Comparison of ENCODE assay signal across 1 cellular context in the genomic region with DNA sequence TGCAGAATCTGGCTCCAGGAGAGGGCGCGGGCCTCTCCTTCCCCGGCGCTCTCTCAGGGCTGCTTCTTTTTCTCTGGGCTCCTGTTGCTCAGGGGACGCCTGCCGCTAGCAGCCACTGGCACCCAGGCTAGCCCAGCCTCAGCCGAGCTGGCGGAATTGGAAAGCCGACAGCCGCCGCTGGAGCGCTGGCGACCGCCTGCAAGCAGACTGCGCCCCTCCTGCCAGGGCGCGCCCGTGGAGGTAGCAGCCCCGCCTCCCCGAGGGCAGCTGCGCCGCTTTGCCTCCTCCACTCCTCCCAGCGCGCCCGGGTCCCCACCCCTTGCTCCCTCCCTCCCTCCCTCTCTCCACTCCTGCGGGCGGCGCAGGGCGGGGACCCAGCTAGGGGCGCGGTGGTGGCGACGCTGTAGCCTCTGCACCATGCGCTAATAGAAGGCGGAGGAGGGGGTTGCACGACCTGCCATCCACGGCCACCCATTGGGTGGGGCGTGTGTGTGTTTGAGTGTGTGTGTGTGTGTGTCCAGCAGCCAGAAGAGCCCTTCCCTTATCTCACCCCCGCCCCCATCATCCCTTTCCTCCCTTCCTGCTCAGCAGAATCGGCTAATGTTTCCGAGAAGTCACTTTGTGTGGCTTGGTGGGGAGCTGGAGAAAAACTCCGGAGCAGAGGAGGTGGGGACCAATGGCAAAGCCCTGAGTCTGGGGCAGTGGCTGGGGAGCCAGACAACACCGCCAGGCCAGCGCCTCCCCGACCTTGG.
TF ChIP-seq lines count a peak whose summit lies in the region.

TSS of gene SCN9A (minus strand) at position 209 of the 752 bp plus-strand sequence. CDS start 64,188 bp downstream, outside the sequence.

TF ChIP-seq in K562, 482 proteins besides CTCF, POLR2A, EP300 and RAD21 (continued from another document and continues in another):
- TF ChIP-seq, protein P1, sequence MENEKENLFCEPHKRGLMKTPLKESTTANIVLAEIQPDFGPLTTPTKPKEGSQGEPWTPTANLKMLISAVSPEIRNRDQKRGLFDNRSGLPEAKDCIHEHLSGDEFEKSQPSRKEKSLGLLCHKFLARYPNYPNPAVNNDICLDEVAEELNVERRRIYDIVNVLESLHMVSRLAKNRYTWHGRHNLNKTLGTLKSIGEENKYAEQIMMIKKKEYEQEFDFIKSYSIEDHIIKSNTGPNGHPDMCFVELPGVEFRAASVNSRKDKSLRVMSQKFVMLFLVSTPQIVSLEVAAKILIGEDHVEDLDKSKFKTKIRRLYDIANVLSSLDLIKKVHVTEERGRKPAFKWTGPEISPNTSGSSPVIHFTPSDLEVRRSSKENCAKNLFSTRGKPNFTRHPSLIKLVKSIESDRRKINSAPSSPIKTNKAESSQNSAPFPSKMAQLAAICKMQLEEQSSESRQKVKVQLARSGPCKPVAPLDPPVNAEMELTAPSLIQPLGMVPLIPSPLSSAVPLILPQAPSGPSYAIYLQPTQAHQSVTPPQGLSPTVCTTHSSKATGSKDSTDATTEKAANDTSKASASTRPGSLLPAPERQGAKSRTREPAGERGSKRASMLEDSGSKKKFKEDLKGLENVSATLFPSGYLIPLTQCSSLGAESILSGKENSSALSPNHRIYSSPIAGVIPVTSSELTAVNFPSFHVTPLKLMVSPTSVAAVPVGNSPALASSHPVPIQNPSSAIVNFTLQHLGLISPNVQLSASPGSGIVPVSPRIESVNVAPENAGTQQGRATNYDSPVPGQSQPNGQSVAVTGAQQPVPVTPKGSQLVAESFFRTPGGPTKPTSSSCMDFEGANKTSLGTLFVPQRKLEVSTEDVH (IDR thresholded peaks at IDR 0.05; ENCODE audit: low read depth, partially characterized antibody) = peak; percentile 66
- peak; percentile 86 for TF ChIP-seq ZKSCAN3 (CRISPR knock-in tag; IDR thresholded peaks at IDR 0.05)
- TF ChIP-seq, protein P2, sequence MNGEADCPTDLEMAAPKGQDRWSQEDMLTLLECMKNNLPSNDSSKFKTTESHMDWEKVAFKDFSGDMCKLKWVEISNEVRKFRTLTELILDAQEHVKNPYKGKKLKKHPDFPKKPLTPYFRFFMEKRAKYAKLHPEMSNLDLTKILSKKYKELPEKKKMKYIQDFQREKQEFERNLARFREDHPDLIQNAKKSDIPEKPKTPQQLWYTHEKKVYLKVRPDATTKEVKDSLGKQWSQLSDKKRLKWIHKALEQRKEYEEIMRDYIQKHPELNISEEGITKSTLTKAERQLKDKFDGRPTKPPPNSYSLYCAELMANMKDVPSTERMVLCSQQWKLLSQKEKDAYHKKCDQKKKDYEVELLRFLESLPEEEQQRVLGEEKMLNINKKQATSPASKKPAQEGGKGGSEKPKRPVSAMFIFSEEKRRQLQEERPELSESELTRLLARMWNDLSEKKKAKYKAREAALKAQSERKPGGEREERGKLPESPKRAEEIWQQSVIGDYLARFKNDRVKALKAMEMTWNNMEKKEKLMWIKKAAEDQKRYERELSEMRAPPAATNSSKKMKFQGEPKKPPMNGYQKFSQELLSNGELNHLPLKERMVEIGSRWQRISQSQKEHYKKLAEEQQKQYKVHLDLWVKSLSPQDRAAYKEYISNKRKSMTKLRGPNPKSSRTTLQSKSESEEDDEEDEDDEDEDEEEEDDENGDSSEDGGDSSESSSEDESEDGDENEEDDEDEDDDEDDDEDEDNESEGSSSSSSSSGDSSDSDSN (IDR thresholded peaks at IDR 0.05; ENCODE audit: borderline replicate concordance in 1 of 2, low read depth in 2 of 2, low read length in 2 of 2) = peak; percentile 93 to 98
- peak; percentile 67 for TF ChIP-seq ZNF511 (CRISPR knock-in tag; IDR thresholded peaks at IDR 0.05)
- TF ChIP-seq NCOR1 (IDR thresholded peaks at IDR 0.05) = peak; percentile 88
- peak; percentile 88 for TF ChIP-seq KLF1 (tag; IDR thresholded peaks at IDR 0.05)
- peak; percentile 83 for TF ChIP-seq TRIM28 (IDR thresholded peaks at IDR 0.05)
- no peak for TF ChIP-seq CHD4 (IDR thresholded peaks at IDR 0.05; ENCODE audit: insufficient read depth, insufficient replicate concordance, low read depth, low read length, poor library complexity, severe bottlenecking)
- peak; percentile 95 for TF ChIP-seq MYC (IDR thresholded peaks at IDR 0.05; ENCODE audit: low read depth, low read length)
- no peak for TF ChIP-seq MYC (CRISPR knock-in tag; IDR thresholded peaks at IDR 0.05; ENCODE audit: borderline replicate concordance, low read depth)
- no peak for TF ChIP-seq FOXA3 (CRISPR knock-in tag; conservative IDR thresholded peaks at IDR 0.05 in 1 of 2, IDR thresholded peaks at IDR 0.05 in 1 of 2)
- TF ChIP-seq LEF1 (IDR thresholded peaks at IDR 0.05) = peak; percentile 97
- peak; percentile 46 for TF ChIP-seq PKNOX1 (IDR thresholded peaks at IDR 0.05)
- TF ChIP-seq HNRNPK (IDR thresholded peaks at IDR 0.05; ENCODE audit: low read depth, low read length, poor library complexity, severe bottlenecking) = peak; percentile 49
- peak; percentile 62 to 85; a peak in 3 of 4 replicates for TF ChIP-seq ETV6 (IDR thresholded peaks at IDR 0.05; ENCODE audit: borderline replicate concordance in 1 of 2, low read depth in 2 of 2, low read length in 1 of 2)
- TF ChIP-seq ETV6 (CRISPR knock-in tag; IDR thresholded peaks at IDR 0.05; ENCODE audit: borderline replicate concordance) = no peak
- TF ChIP-seq POLR3A (IDR thresholded peaks at IDR 0.05; ENCODE audit: borderline replicate concordance, extremely low read depth, insufficient read depth, insufficient read length) = no peak
- TF ChIP-seq ZFX (CRISPR knock-in tag; IDR thresholded peaks at IDR 0.05) = no peak
- peak; percentile 99 for TF ChIP-seq ETV5 (CRISPR knock-in tag; IDR thresholded peaks at IDR 0.05; ENCODE audit: low read depth)
- peak; percentile 87 for TF ChIP-seq FIP1L1 (IDR thresholded peaks at IDR 0.05; ENCODE audit: low read depth, low read length, poor library complexity, severe bottlenecking)
- TF ChIP-seq AFF1 (IDR thresholded peaks at IDR 0.05; ENCODE audit: low read depth in 1 of 2, partially characterized antibody in 2 of 2) = peak in 1 of 2 experiments; percentile 92
- TF ChIP-seq KAT7 (CRISPR knock-in tag; IDR thresholded peaks at IDR 0.05; ENCODE audit: borderline replicate concordance) = peak; percentile 79; the same call in 1 of the 2 replicates
- peak; percentile 74 for TF ChIP-seq ZNF197 (CRISPR knock-in tag; IDR thresholded peaks at IDR 0.05; ENCODE audit: low read depth)
- peak; percentile 73 for TF ChIP-seq ZNF766 (CRISPR knock-in tag; conservative IDR thresholded peaks at IDR 0.05)
- peak; percentile 59 for TF ChIP-seq ZEB2 (IDR thresholded peaks at IDR 0.05)
- TF ChIP-seq PHF21A (IDR thresholded peaks at IDR 0.05; ENCODE audit: borderline replicate concordance, low read depth) = peak; percentile 95
- TF ChIP-seq CREM (IDR thresholded peaks at IDR 0.05; ENCODE audit: low read depth) = peak; percentile 84
- TF ChIP-seq POLR2AphosphoS5 (IDR thresholded peaks at IDR 0.05; ENCODE audit: control insufficient read depth, insufficient read depth, low read depth, low read length) = peak; percentile 50; the same call in 1 of the 2 replicates
- peak; percentile 82; the same call in 1 of the 2 replicates for TF ChIP-seq AFF4 (CRISPR knock-in tag; IDR thresholded peaks at IDR 0.05)
- no peak for TF ChIP-seq ZNF354B (CRISPR knock-in tag; IDR thresholded peaks at IDR 0.05)
- peak in 2 of 3 experiments; percentile 23 to 50 for TF ChIP-seq YY1 (IDR thresholded peaks at IDR 0.05; ENCODE audit: borderline replicate concordance in 1 of 3, control insufficient read depth in 1 of 3, extremely low read depth in 1 of 3, insufficient read depth in 3 of 3, insufficient read length in 1 of 3, insufficient replicate concordance in 2 of 3, low read depth in 1 of 3, low read length in 2 of 3)
- peak; percentile 83 for TF ChIP-seq BCOR (IDR thresholded peaks at IDR 0.05)
- TF ChIP-seq RBM17 (IDR thresholded peaks at IDR 0.05; ENCODE audit: borderline replicate concordance, low read depth, low read length) = no peak
- peak; percentile 82 for TF ChIP-seq BHLHE40 (IDR thresholded peaks at IDR 0.05; ENCODE audit: low read length)
- peak; percentile 67 for TF ChIP-seq POLR2B (IDR thresholded peaks at IDR 0.05; ENCODE audit: low read depth, partially characterized antibody)
- peak; percentile 81 for TF ChIP-seq RUNX1 (IDR thresholded peaks at IDR 0.05; ENCODE audit: low read depth)
- peak; percentile 37; the same call in 1 of the 2 replicates for TF ChIP-seq NKRF (IDR thresholded peaks at IDR 0.05; ENCODE audit: borderline replicate concordance)
- TF ChIP-seq RCOR1 (IDR thresholded peaks at IDR 0.05; ENCODE audit: borderline replicate concordance in 1 of 2, low read depth in 2 of 2, low read length in 2 of 2) = peak; percentile 76 to 95; a peak in 3 of 4 replicates
